Comparison of ENCODE assay signal across 16 cellular contexts in genomic region chr2:175233135-175233719, GRCh38. TPM values are rescaled to one million over a fixed set of nuclear protein-coding genes. Genes with fewer than 3 reads are reported as not detected.
DNase-seq lines count a peak whose midpoint lies in the region; ATAC-seq and TF ChIP-seq lines count a peak whose summit lies in the region.
"Had no signal": no experiment of that assay in that cellular context is flagged by ENCODE, and none has a peak within 500 bp of the region (broad histone marks: within the 10 kb centered on the region; RNA-seq: fewer than 3 reads in every experiment).

No MANE protein-coding gene starts in this region.

- no peak overlapping the region for H3K23ac ChIP-seq in IMR-90 (ENCODE audit: low read depth, low read length)

- H3K9ac ChIP-seq in IMR-90 (ENCODE audit: low read depth, low read length): no peak overlapping the region
- H3K9ac ChIP-seq in adipocyte (ENCODE audit: low read length): no peak overlapping the region

- dilution Hi-C loops in IMR-90 (cut with HindIII; ENCODE audit: low sequenced_read_pairs, unreplicated experiment): no loop called here

- no peak overlapping the region for H3K14ac ChIP-seq in IMR-90 (replicated peaks; ENCODE audit: low read depth, low read length)

- no peak overlapping the region for H2AK5ac ChIP-seq in IMR-90 (ENCODE audit: low read depth, low read length)

- H4K5ac ChIP-seq in IMR-90 (ENCODE audit: low read depth, low read length): no peak overlapping the region

- H3K27ac ChIP-seq in IMR-90 (ENCODE audit: insufficient read depth, low read length) (no peak overlapping the region), caudate nucleus (ENCODE audit: low read depth, low read length) (no peak overlapping the region)

- no peak for TF ChIP-seq CTCF in IMR-90 (conservative IDR thresholded peaks at IDR 0.05; ENCODE audit: low read depth, low read length)

- intact Hi-C loops in IMR-90 (cut with micrococcal nuclease): no loop called here

- no CpG with 5 or more reads among the region's 4 CpGs for WGBS in IMR-90 (ENCODE audit: extremely low coverage in 2 of 2, insufficient read length in 1 of 2), 2 experiments

- no peaks in the 10 kb centered on the region for H3K9me1 ChIP-seq in IMR-90 (ENCODE audit: insufficient read depth, low read length)

- no peak for TF ChIP-seq RAD21 in IMR-90 (IDR thresholded peaks at IDR 0.05; ENCODE audit: low read length)

- H3K27me3 ChIP-seq in IMR-90 (ENCODE audit: control insufficient read depth, insufficient read depth, low read length) (peaks cover 6% of the 10 kb centered on the region), adipocyte (replicated peaks; ENCODE audit: control insufficient read depth, insufficient read depth, low read length) (no peaks in the 10 kb centered on the region)

- H4K8ac ChIP-seq in IMR-90 (ENCODE audit: low read depth in 2 of 2, low read length in 2 of 2): no peak overlapping the region

- no peak overlapping the region for H3K18ac ChIP-seq in IMR-90 (ENCODE audit: low read depth, low read length)

- H4K91ac ChIP-seq in IMR-90 (ENCODE audit: insufficient read depth, low read depth, low read length): no peak overlapping the region

- H3K9me3 ChIP-seq in IMR-90 (ENCODE audit: control insufficient read depth, insufficient read depth, low read length) (peaks cover 5% of the 10 kb centered on the region; the same call in 1 of the 2 replicates), adipocyte (ENCODE audit: control insufficient read depth, low read length) (no peaks in the 10 kb centered on the region)

- no peaks in the 10 kb centered on the region for H3K36me3 ChIP-seq in IMR-90 (ENCODE audit: control insufficient read depth, insufficient read depth, low read length)
- H3K36me3 ChIP-seq in adipocyte (ENCODE audit: control insufficient read depth, insufficient read depth, low read length, severe bottlenecking): no peaks in the 10 kb centered on the region

- no TSS peak for BruUV-seq in IMR-90 (replicated peaks; lab: Mats Ljungman, UMichigan)

- DNase-seq in COLO668 (lab: John Stamatoyannopoulos, UW; ENCODE audit: unreplicated experiment): peak; percentile 14
- DNase-seq in IMR-90: peak; percentile 89
- DNase-seq in adipocyte (ENCODE audit: low read depth): peak; percentile 63
- peak; percentile 7 for DNase-seq in hepatic stellate cell (ENCODE audit: low spot score)
- no peak for DNase-seq in NCI-H146 (lab: John Stamatoyannopoulos, UW)
- no peak for DNase-seq in caudate nucleus (lab: John Stamatoyannopoulos, UW)
- DNase-seq: activated CD8-positive, alpha-beta T cell treated with anti-CD3 and anti-CD28 coated beads for 36 hours; activated naive CD4-positive, alpha-beta T cell treated with anti-CD3 and anti-CD28 coated beads, Interleukin-2, amount 50 U/mL, for 16 hours; DMS79; hippocampal formation; NCI-H1417 treated with DMSO at 0.1 percent for 48 hours; NK-92 treated with Interleukin-12 subunit alpha and Interleukin-12 subunit beta, amount 100 ng/mL, for 24 hours; stimulated activated naive CD4-positive, alpha-beta T cell; T-cell had no signal

- in situ Hi-C loops in IMR-90 (cut with MboI; ENCODE audit: low sequenced_read_pairs): no loop called here

- no peak overlapping the region for H2BK5ac ChIP-seq in IMR-90 (ENCODE audit: low read depth, low read length, poor library complexity, severe bottlenecking)

- H3K56ac ChIP-seq in IMR-90 (ENCODE audit: extremely low read depth, insufficient read depth, low read length): no peak overlapping the region

- no peak overlapping the region for H2AK9ac ChIP-seq in IMR-90 (replicated peaks; ENCODE audit: low read depth, low read length, poor library complexity)

- no peak overlapping the region for H2AFZ ChIP-seq in IMR-90 (replicated peaks; ENCODE audit: low read length, poor library complexity)

- ATAC-seq in IMR-90 (ENCODE audit: low read depth) (peak; percentile 85), GM18858 (IDR thresholded peaks at IDR 0.05; ENCODE audit: unreplicated experiment) (no peak), HG03108 (IDR thresholded peaks at IDR 0.05; ENCODE audit: unreplicated experiment) (no peak)
- ATAC-seq: activated CD8-positive, alpha-beta T cell treated with anti-CD3 and anti-CD28 coated beads for 36 hours; T-cell had no signal

- no peaks in the 10 kb centered on the region for H3K79me1 ChIP-seq in IMR-90 (ENCODE audit: low read depth in 1 of 2, low read length in 2 of 2)

- H2BK15ac ChIP-seq in IMR-90 (ENCODE audit: low read depth, low read length): no peak overlapping the region

- H3K4me1 ChIP-seq in IMR-90 (ENCODE audit: control insufficient read depth, insufficient read depth, low read length) (peaks cover 5% of the 10 kb centered on the region), adipocyte (ENCODE audit: control insufficient read depth, insufficient read depth, low read length) (no peaks in the 10 kb centered on the region)

- H2BK20ac ChIP-seq in IMR-90 (ENCODE audit: low read depth, low read length): no peak overlapping the region

- H3K4me2 ChIP-seq in IMR-90 (ENCODE audit: low read depth, low read length): no peak overlapping the region

- no peak for TF ChIP-seq POLR2A in IMR-90 (IDR thresholded peaks at IDR 0.05; ENCODE audit: low read depth, low read length)

- POLR2A ChIA-PET in IMR-90 (lab: Charles Lee; ENCODE audit: unreplicated experiment): no interaction called here

- CTCF ChIA-PET in IMR-90 (lab: Yijun Ruan, JAX): no interaction called here

- H4K20me1 ChIP-seq in IMR-90 (ENCODE audit: insufficient read depth, low read length): no peaks in the 10 kb centered on the region

- no peak overlapping the region for H2BK120ac ChIP-seq in IMR-90 (ENCODE audit: low read depth, low read length)

- H3K4me3 ChIP-seq in IMR-90 (ENCODE audit: insufficient read depth, low read depth, low read length) (no peak overlapping the region), adipocyte (ENCODE audit: low read length) (no peak overlapping the region)

- H3K4ac ChIP-seq in IMR-90 (ENCODE audit: low read depth, low read length): no peak overlapping the region

TF ChIP-seq in IMR-90, 13 proteins besides CTCF, POLR2A, EP300 and RAD21:
- peak; percentile 66; the same call in 1 of the 2 replicates for TF ChIP-seq FOS (IDR thresholded peaks at IDR 0.05; ENCODE audit: low read depth, low read length)
- TF ChIP-seq ELK1 (IDR thresholded peaks at IDR 0.05; ENCODE audit: borderline replicate concordance, low read depth, low read length): no peak

RNA-seq across cellular contexts. Expression of gene ATP5MC3, which starts 51.7 kb away (rescaled TPM):
- total RNA-seq in IMR-90 (2012; rRNA removed): 167 and 226 TPM in 2 replicates
- polyA plus RNA-seq in IMR-90 (2012; rRNA removed): 365 and 385 TPM in 2 replicates
- polyA plus RNA-seq in IMR-90 (2012; cell fraction: cytosol; rRNA removed): 299 and 417 TPM in 2 replicates
- polyA plus RNA-seq in IMR-90 (2012; cell fraction: nucleus; rRNA removed; ENCODE audit: low replicate concordance): 94.0 and 181 TPM in 2 replicates

Comparison
In these comparisons a context has a peak if more than half of its experiments do, and no peak if none do; other contexts are left out.
1. DNase-seq: peak in COLO668 (single experiment), IMR-90 (single experiment), adipocyte (single experiment) and hepatic stellate cell (single experiment); none in NCI-H146 (single experiment) and caudate nucleus (0 of 61).